Comparison of ENCODE assay signal across 1 cellular context in the genomic region with DNA sequence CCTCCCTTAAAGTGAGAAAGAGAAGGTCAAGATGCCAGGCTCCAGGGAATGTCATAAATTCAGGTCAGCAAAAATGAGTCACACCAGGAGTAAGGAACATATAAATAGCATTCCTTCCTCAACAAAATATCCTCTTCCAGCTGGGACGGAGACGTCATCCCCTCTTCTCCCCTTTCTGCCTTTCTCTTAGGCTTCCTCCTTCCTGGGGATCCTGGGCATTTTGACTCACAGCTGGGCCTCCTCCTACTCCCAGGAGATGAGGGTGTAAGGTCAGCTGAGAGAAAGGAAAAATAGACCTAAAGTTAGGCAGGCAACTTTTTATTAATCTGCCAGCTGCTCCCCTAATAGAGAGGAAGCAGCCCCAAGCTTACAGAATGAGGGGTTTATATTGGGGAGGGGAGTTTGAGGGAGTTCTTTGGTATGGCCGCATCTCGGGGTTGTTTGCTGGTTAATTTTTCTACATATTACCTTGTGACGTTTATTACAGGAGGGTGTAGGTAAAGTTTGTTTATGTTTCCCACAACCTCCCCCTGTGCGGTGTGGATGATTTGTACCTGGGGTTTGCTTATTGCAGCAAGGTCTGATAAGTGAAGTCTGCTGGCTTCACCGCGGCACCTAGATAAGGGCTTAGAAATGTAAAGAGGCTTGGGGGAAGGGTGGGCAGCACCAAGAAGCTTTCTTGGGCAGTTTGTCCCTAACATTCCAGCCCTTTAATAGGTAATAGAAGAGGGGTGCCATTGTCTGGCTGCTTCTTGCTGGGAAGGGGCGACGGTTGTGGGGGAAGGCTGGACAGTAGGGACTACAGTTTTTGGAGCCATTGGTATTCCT.
A peak's percentile ranks its signal among the peaks of the same experiment; 100 is the strongest.
TF ChIP-seq lines count a peak whose summit lies in the region.

No MANE protein-coding gene starts in this region.

TF ChIP-seq in HepG2, 621 proteins besides CTCF, POLR2A, EP300 and RAD21 (continued from another document):
- TF ChIP-seq GMEB1 (CRISPR knock-in tag; IDR thresholded peaks at IDR 0.05; ENCODE audit: borderline replicate concordance) (0 out of 2 replicates have a peak, but pooled peaks have one; percentile 13), HMG20A (CRISPR knock-in tag; IDR thresholded peaks at IDR 0.05; ENCODE audit: borderline replicate concordance) (no peak)
